8 cellular contexts compared by ENCODE assay signal in the genomic region with DNA sequence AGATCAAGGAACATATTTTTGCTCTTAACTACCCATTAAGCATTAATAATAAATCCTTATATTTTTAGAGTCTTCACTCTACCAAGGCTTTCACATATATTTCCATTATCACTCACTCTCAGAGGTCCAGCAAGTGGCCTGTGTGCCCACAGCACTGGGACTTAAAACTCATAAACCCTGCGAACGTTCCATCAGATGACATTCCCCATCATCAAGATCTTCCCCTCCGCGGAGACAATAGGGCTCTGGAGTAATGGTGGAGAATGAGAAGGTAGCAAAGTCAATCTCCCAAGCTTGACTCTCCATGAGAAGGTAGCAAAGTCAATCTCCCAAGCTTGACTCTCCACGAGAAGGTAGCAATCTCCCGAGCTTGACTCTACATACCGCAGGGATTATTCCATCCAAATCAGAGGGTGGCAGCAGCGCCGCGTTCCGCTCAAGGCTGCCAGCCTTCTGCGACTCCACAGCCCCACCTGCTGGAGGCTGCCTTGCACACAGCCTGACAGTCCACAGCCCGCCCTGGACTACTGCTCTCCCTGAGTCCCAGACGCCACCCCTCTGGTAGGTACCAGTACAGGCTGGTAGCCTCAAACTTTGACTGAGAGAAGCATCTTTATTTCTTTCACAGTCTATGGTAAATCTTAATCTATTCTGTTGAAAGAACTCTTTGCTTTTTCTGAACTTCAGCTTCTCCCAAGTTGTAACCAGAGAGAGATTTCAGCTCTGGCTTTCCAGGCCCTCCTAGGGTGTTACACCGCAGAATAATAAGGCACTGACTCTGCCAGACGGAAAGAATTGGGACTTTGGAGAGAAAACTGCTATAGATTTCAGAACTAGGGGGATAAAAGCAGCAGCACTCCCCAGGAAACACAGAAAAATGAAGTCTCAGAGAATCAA. TPM values are rescaled to one million over a fixed set of nuclear protein-coding genes. Genes with fewer than 3 reads are reported as not detected.
DNase-seq lines count a peak whose midpoint lies in the region; ATAC-seq and TF ChIP-seq lines count a peak whose summit lies in the region.

No MANE protein-coding gene starts in this region.

- DNase-seq in CD14-positive monocyte (ENCODE audit: low spot score) (peak; percentile 69), NCI-H69 (lab: John Stamatoyannopoulos, UW) (peak; percentile 73), coronary artery (ENCODE audit: low spot score) (peak; percentile 90), lower lobe of right lung (peak; percentile 92)
- DNase-seq in activated CD4-positive, alpha-beta T cell treated with anti-CD3 and anti-CD28 coated beads, Interleukin-2, amount 50 U/mL, for 24 hours (ENCODE audit: low read depth in 1 of 2, low spot score in 1 of 2) = peak; percentile 75 to 79
- peak; percentile 71 to 87 (median 79) for DNase-seq in stimulated activated CD4-positive, alpha-beta T cell treated with anti-CD3 and anti-CD28 coated beads, TNF-alpha, amount 100 ng/mL, for 48 hours (ENCODE audit: low read depth in 3 of 3)

- H3K27me3 ChIP-seq in lower lobe of right lung (ENCODE audit: low read depth) = peaks cover 2% of the 10 kb centered on the region

- ATAC-seq in GM19324 (IDR thresholded peaks at IDR 0.05; ENCODE audit: low FRiP score, unreplicated experiment) (peak; percentile 82), HG03442 (IDR thresholded peaks at IDR 0.05; ENCODE audit: unreplicated experiment) (peak; percentile 97), lower lobe of right lung (peak; percentile 99)

- H3K4me3 ChIP-seq in coronary artery (peak overlapping the region; percentile 53), lower lobe of right lung (no peak overlapping the region)

- no peaks in the 10 kb centered on the region for H3K9me3 ChIP-seq in lower lobe of right lung

- no peaks in the 10 kb centered on the region for H3K9me3 Mint-ChIP-seq in CD14-positive monocyte

- H3K4me3 Mint-ChIP-seq in CD14-positive monocyte = peak overlapping the region in 1 of 2 donors; percentile 56

- intact Hi-C loops in CD14-positive monocyte (cut with micrococcal nuclease) (no loop called here), lower lobe of right lung (cut with DNase I) (no loop called here)

- H3K4me1 Mint-ChIP-seq in CD14-positive monocyte = peaks cover 4% of the 10 kb centered on the region

- H3K36me3 ChIP-seq in lower lobe of right lung = no peaks in the 10 kb centered on the region

- peaks cover 20 to 31% (median 29%) of the 10 kb centered on the region in 3 donors for H3K27me3 Mint-ChIP-seq in CD14-positive monocyte (ENCODE audit: low read depth in 3 of 3)

- peaks cover 4% of the 10 kb centered on the region for H3K4me1 ChIP-seq in lower lobe of right lung

- no peak overlapping the region for H3K27ac ChIP-seq in coronary artery
- H3K27ac ChIP-seq in lower lobe of right lung = no peak overlapping the region

- no peak overlapping the region for H3K27ac Mint-ChIP-seq in CD14-positive monocyte

- TF ChIP-seq CTCF in CD14-positive monocyte (IDR thresholded peaks at IDR 0.05) = peak; percentile 97
- TF ChIP-seq CTCF in coronary artery (IDR thresholded peaks at IDR 0.05) = peak; percentile 91
- peak; percentile 99 for TF ChIP-seq CTCF in lower lobe of right lung (IDR thresholded peaks at IDR 0.05)

- H3K36me3 Mint-ChIP-seq in CD14-positive monocyte = no peaks in the 10 kb centered on the region

RNA-seq across cellular contexts. Expression of a gene that starts 26.4 kb away (rescaled TPM):
- 1 to 10 TPM; 3.0 to 4.9 TPM for polyA plus RNA-seq in CD14-positive monocyte
- 56.3 TPM for total RNA-seq in lower lobe of right lung
